Comparison of ENCODE assay signal across 2 cellular contexts in the genomic region with DNA sequence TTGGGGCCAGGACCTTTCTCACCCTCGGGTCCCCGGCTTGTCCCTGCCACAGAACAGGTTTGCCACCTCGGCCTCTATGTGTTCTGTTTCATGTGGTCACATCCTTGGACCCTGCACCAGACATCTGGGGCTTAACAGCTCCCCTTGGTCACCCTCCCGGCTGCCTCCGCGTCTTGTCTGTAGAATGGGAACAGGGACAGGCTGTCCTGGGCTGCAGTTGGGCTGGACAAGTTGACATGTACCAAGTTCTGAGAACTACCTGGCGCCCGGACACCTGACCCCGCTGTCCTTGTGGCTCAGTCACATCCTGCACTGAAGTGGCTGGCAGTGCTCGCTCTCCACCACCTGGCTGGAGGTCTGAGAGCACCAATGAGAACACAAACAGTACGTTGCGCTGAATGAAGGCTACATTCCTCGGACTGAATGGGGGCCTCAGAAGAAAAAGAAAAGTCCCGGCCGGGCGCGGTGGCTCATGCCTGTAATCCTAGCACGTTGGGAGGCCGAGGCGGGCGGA.
TF ChIP-seq lines count a peak whose summit lies in the region.

No MANE protein-coding gene starts in this region.

TF ChIP-seq in GM23338, 12 proteins besides CTCF, POLR2A, EP300 and RAD21 (continues in another document):
- TF ChIP-seq NANOG (IDR thresholded peaks at IDR 0.05; ENCODE audit: borderline replicate concordance) = no peak
- TF ChIP-seq JUNB (IDR thresholded peaks at IDR 0.05; ENCODE audit: unreplicated experiment) = no peak
- TF ChIP-seq, protein P1, sequence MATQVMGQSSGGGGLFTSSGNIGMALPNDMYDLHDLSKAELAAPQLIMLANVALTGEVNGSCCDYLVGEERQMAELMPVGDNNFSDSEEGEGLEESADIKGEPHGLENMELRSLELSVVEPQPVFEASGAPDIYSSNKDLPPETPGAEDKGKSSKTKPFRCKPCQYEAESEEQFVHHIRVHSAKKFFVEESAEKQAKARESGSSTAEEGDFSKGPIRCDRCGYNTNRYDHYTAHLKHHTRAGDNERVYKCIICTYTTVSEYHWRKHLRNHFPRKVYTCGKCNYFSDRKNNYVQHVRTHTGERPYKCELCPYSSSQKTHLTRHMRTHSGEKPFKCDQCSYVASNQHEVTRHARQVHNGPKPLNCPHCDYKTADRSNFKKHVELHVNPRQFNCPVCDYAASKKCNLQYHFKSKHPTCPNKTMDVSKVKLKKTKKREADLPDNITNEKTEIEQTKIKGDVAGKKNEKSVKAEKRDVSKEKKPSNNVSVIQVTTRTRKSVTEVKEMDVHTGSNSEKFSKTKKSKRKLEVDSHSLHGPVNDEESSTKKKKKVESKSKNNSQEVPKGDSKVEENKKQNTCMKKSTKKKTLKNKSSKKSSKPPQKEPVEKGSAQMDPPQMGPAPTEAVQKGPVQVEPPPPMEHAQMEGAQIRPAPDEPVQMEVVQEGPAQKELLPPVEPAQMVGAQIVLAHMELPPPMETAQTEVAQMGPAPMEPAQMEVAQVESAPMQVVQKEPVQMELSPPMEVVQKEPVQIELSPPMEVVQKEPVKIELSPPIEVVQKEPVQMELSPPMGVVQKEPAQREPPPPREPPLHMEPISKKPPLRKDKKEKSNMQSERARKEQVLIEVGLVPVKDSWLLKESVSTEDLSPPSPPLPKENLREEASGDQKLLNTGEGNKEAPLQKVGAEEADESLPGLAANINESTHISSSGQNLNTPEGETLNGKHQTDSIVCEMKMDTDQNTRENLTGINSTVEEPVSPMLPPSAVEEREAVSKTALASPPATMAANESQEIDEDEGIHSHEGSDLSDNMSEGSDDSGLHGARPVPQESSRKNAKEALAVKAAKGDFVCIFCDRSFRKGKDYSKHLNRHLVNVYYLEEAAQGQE (IDR thresholded peaks at IDR 0.05; ENCODE audit: unreplicated experiment) = no peak
- TF ChIP-seq, protein P2, sequence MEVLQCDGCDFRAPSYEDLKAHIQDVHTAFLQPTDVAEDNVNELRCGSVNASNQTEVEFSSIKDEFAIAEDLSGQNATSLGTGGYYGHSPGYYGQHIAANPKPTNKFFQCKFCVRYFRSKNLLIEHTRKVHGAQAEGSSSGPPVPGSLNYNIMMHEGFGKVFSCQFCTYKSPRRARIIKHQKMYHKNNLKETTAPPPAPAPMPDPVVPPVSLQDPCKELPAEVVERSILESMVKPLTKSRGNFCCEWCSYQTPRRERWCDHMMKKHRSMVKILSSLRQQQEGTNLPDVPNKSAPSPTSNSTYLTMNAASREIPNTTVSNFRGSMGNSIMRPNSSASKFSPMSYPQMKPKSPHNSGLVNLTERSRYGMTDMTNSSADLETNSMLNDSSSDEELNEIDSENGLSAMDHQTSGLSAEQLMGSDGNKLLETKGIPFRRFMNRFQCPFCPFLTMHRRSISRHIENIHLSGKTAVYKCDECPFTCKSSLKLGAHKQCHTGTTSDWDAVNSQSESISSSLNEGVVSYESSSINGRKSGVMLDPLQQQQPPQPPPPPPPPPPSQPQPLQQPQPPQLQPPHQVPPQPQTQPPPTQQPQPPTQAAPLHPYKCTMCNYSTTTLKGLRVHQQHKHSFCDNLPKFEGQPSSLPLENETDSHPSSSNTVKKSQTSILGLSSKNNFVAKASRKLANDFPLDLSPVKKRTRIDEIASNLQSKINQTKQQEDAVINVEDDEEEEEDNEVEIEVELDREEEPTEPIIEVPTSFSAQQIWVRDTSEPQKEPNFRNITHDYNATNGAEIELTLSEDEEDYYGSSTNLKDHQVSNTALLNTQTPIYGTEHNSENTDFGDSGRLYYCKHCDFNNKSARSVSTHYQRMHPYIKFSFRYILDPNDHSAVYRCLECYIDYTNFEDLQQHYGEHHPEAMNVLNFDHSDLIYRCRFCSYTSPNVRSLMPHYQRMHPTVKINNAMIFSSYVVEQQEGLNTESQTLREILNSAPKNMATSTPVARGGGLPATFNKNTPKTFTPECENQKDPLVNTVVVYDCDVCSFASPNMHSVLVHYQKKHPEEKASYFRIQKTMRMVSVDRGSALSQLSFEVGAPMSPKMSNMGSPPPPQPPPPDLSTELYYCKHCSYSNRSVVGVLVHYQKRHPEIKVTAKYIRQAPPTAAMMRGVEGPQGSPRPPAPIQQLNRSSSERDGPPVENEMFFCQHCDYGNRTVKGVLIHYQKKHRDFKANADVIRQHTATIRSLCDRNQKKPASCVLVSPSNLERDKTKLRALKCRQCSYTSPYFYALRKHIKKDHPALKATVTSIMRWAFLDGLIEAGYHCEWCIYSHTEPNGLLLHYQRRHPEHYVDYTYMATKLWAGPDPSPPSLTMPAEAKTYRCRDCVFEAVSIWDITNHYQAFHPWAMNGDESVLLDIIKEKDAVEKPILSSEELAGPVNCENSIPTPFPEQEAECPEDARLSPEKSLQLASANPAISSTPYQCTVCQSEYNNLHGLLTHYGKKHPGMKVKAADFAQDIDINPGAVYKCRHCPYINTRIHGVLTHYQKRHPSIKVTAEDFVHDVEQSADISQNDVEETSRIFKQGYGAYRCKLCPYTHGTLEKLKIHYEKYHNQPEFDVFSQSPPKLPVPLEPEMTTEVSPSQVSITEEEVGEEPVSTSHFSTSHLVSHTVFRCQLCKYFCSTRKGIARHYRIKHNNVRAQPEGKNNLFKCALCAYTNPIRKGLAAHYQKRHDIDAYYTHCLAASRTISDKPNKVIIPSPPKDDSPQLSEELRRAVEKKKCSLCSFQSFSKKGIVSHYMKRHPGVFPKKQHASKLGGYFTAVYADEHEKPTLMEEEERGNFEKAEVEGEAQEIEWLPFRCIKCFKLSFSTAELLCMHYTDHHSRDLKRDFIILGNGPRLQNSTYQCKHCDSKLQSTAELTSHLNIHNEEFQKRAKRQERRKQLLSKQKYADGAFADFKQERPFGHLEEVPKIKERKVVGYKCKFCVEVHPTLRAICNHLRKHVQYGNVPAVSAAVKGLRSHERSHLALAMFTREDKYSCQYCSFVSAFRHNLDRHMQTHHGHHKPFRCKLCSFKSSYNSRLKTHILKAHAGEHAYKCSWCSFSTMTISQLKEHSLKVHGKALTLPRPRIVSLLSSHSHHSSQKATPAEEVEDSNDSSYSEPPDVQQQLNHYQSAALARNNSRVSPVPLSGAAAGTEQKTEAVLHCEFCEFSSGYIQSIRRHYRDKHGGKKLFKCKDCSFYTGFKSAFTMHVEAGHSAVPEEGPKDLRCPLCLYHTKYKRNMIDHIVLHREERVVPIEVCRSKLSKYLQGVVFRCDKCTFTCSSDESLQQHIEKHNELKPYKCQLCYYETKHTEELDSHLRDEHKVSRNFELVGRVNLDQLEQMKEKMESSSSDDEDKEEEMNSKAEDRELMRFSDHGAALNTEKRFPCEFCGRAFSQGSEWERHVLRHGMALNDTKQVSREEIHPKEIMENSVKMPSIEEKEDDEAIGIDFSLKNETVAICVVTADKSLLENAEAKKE (CRISPR knock-in tag; IDR thresholded peaks at IDR 0.05) = no peak
- TF ChIP-seq EZH2phosphoT487 (IDR thresholded peaks at IDR 0.05; ENCODE audit: unreplicated experiment) = no peak
- TF ChIP-seq CREB1 (CRISPR knock-in tag; IDR thresholded peaks at IDR 0.05; ENCODE audit: low read depth) = no peak
- no peak for TF ChIP-seq ZNF114 (CRISPR knock-in tag; IDR thresholded peaks at IDR 0.05)
- no peak for TF ChIP-seq POLR2AphosphoS5 (IDR thresholded peaks at IDR 0.05; ENCODE audit: low read depth)
- TF ChIP-seq STAT1 (IDR thresholded peaks at IDR 0.05; ENCODE audit: unreplicated experiment) = no peak

TF ChIP-seq in HepG2, 621 proteins besides CTCF, POLR2A, EP300 and RAD21 (continues in another document):
- TF ChIP-seq ZNF121 (CRISPR knock-in tag; IDR thresholded peaks at IDR 0.05) = peak; percentile 56; the same call in 1 of the 2 replicates
- TF ChIP-seq HNF4A (CRISPR knock-in tag; IDR thresholded peaks at IDR 0.05) = peak; percentile 50
- no peak for TF ChIP-seq NR2F6 (IDR thresholded peaks at IDR 0.05)
- TF ChIP-seq NR2F6 (CRISPR knock-in tag; IDR thresholded peaks at IDR 0.05) = peak; percentile 25; the same call in 1 of the 2 replicates
- no peak for TF ChIP-seq SP5 (CRISPR knock-in tag; IDR thresholded peaks at IDR 0.05; ENCODE audit: borderline replicate concordance, low read depth)
- TF ChIP-seq ZNF724P (CRISPR knock-in tag; IDR thresholded peaks at IDR 0.05; ENCODE audit: borderline replicate concordance) = no peak; the same call in 1 of the 2 replicates
- TF ChIP-seq, protein P3, sequence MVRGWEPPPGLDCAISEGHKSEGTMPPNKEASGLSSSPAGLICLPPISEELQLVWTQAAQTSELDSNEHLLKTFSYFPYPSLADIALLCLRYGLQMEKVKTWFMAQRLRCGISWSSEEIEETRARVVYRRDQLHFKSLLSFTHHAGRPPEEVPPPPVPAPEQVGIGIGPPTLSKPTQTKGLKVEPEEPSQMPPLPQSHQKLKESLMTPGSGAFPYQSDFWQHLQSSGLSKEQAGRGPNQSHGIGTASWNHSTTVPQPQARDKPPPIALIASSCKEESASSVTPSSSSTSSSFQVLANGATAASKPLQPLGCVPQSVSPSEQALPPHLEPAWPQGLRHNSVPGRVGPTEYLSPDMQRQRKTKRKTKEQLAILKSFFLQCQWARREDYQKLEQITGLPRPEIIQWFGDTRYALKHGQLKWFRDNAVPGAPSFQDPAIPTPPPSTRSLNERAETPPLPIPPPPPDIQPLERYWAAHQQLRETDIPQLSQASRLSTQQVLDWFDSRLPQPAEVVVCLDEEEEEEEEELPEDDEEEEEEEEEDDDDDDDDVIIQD (CRISPR knock-in tag; IDR thresholded peaks at IDR 0.05; ENCODE audit: low read depth) = 0 out of 2 replicates have a peak, but pooled peaks have one; percentile 18
- 0 out of 2 replicates have a peak, but pooled peaks have one; percentile 17 for TF ChIP-seq MIER3 (CRISPR knock-in tag; IDR thresholded peaks at IDR 0.05; ENCODE audit: borderline replicate concordance)
- TF ChIP-seq HNRNPL (IDR thresholded peaks at IDR 0.05; ENCODE audit: low read depth, low read length) = peak; percentile 28; the same call in 1 of the 2 replicates
- 0 out of 2 replicates have a peak, but pooled peaks have one; percentile 23 for TF ChIP-seq ZNF891 (CRISPR knock-in tag; IDR thresholded peaks at IDR 0.05)
- TF ChIP-seq, protein P4, sequence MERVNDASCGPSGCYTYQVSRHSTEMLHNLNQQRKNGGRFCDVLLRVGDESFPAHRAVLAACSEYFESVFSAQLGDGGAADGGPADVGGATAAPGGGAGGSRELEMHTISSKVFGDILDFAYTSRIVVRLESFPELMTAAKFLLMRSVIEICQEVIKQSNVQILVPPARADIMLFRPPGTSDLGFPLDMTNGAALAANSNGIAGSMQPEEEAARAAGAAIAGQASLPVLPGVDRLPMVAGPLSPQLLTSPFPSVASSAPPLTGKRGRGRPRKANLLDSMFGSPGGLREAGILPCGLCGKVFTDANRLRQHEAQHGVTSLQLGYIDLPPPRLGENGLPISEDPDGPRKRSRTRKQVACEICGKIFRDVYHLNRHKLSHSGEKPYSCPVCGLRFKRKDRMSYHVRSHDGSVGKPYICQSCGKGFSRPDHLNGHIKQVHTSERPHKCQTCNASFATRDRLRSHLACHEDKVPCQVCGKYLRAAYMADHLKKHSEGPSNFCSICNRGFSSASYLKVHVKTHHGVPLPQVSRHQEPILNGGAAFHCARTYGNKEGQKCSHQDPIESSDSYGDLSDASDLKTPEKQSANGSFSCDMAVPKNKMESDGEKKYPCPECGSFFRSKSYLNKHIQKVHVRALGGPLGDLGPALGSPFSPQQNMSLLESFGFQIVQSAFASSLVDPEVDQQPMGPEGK (CRISPR knock-in tag; IDR thresholded peaks at IDR 0.05) = peak; percentile 55
- TF ChIP-seq NFE2 (CRISPR knock-in tag; IDR thresholded peaks at IDR 0.05) = no peak
- TF ChIP-seq THAP11 (CRISPR knock-in tag; IDR thresholded peaks at IDR 0.05) = 0 out of 2 replicates have a peak, but pooled peaks have one; percentile 25
- TF ChIP-seq SALL1 (CRISPR knock-in tag; IDR thresholded peaks at IDR 0.05) = peak; percentile 40; the same call in 1 of the 2 replicates
- TF ChIP-seq, protein P5, sequence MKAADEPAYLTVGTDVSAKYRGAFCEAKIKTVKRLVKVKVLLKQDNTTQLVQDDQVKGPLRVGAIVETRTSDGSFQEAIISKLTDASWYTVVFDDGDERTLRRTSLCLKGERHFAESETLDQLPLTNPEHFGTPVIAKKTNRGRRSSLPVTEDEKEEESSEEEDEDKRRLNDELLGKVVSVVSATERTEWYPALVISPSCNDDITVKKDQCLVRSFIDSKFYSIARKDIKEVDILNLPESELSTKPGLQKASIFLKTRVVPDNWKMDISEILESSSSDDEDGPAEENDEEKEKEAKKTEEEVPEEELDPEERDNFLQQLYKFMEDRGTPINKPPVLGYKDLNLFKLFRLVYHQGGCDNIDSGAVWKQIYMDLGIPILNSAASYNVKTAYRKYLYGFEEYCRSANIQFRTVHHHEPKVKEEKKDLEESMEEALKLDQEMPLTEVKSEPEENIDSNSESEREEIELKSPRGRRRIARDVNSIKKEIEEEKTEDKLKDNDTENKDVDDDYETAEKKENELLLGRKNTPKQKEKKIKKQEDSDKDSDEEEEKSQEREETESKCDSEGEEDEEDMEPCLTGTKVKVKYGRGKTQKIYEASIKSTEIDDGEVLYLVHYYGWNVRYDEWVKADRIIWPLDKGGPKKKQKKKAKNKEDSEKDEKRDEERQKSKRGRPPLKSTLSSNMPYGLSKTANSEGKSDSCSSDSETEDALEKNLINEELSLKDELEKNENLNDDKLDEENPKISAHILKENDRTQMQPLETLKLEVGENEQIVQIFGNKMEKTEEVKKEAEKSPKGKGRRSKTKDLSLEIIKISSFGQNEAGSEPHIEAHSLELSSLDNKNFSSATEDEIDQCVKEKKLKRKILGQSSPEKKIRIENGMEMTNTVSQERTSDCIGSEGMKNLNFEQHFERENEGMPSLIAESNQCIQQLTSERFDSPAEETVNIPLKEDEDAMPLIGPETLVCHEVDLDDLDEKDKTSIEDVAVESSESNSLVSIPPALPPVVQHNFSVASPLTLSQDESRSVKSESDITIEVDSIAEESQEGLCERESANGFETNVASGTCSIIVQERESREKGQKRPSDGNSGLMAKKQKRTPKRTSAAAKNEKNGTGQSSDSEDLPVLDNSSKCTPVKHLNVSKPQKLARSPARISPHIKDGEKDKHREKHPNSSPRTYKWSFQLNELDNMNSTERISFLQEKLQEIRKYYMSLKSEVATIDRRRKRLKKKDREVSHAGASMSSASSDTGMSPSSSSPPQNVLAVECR (CRISPR knock-in tag; IDR thresholded peaks at IDR 0.05; ENCODE audit: borderline replicate concordance) = peak; percentile 28; the same call in 1 of the 2 replicates
- TF ChIP-seq, protein P6, sequence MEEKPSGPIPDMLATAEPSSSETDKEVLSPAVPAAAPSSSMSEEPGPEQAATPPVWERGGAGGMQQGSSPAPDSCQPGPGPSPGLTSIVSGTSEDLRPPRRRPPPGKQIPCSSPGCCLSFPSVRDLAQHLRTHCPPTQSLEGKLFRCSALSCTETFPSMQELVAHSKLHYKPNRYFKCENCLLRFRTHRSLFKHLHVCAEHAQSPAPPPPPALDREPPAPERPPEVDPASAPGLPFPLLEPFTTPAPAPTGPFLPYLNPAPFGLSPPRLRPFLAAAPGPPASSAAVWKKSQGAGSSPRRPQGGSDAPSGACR (CRISPR knock-in tag; IDR thresholded peaks at IDR 0.05) = no peak
- TF ChIP-seq TEAD3 (CRISPR knock-in tag; optimal IDR thresholded peaks at IDR 0.05; ENCODE audit: borderline replicate concordance) = peak; percentile 52
- 0 out of 2 replicates have a peak, but pooled peaks have one; percentile 26 for TF ChIP-seq ZNF224 (CRISPR knock-in tag; IDR thresholded peaks at IDR 0.05)
- TF ChIP-seq ZMYM3 (CRISPR knock-in tag; IDR thresholded peaks at IDR 0.05) = peak; percentile 91
